In genomic region chr18:658947-659533, GRCh38 we compare ENCODE assay signal across 8 cellular contexts.
DNase-seq lines count a peak whose midpoint lies in the region; TF ChIP-seq lines count a peak whose summit lies in the region.

No MANE protein-coding gene starts in this region.

- H3K36me3 ChIP-seq in mucosa of rectum (ENCODE audit: control insufficient read depth in 2 of 2, insufficient read depth in 2 of 2, low read length in 2 of 2): peaks cover 0 to 2% of the 10 kb centered on the region in 2 donors

- H3K9me3 ChIP-seq in mucosa of rectum (ENCODE audit: control insufficient read depth in 2 of 2, low read length in 2 of 2): no peaks in the 10 kb centered on the region

- in situ Hi-C loops in astrocyte of the cerebellum (cut with HindIII; ENCODE audit: low sequenced_read_pairs): no loop called here

- H3K27me3 ChIP-seq in HL-60 (ENCODE audit: insufficient read depth, poor library complexity, severe bottlenecking): no peaks in the 10 kb centered on the region
- peaks cover 0 to 2% of the 10 kb centered on the region in 2 donors for H3K27me3 ChIP-seq in mucosa of rectum (ENCODE audit: control insufficient read depth in 2 of 2, insufficient read depth in 2 of 2, low read length in 2 of 2)

- peak overlapping the region in 1 of 2 donors; percentile 56 for H3K9ac ChIP-seq in mucosa of rectum (ENCODE audit: low read depth in 1 of 2, low read length in 2 of 2)

- TF ChIP-seq CTCF in AG09309 (IDR thresholded peaks at IDR 0.05; ENCODE audit: control insufficient read depth, insufficient read depth, low read depth, low read length, missing control alignments): no peak
- TF ChIP-seq CTCF in HL-60 (IDR thresholded peaks at IDR 0.05; ENCODE audit: insufficient read depth, low read length): no peak
- TF ChIP-seq CTCF in astrocyte of the cerebellum (IDR thresholded peaks at IDR 0.05; ENCODE audit: low read depth, low read length, missing control alignments): no peak

- peak overlapping the region; percentile 99 for H3K27ac ChIP-seq in HL-60 (replicated peaks)
- no peak overlapping the region for H3K27ac ChIP-seq in mucosa of rectum (ENCODE audit: low read depth in 2 of 2, low read length in 2 of 2)

- DNase-seq in AG09309 (ENCODE audit: low read depth): no peak
- no peak for DNase-seq in HL-60 (ENCODE audit: low read depth in 1 of 2, low spot score in 1 of 2)
- DNase-seq in astrocyte of the cerebellum (ENCODE audit: low read depth): no peak
- DNase-seq in NCI-H526 treated with DMSO at 0.1 percent for 48 hours (lab: John Stamatoyannopoulos, UW): no peak
- DNase-seq in stimulated activated naive CD4-positive, alpha-beta T cell treated with Interleukin-2 at 50 U/mL for 16 hours (lab: John Stamatoyannopoulos, UW): no peak
- DNase-seq in DMS53 treated with DMSO at 0.1 percent for 48 hours (lab: John Stamatoyannopoulos, UW; ENCODE audit: unreplicated experiment): no peak
- no peak for DNase-seq in GM19238 (ENCODE audit: insufficient read length, low spot score)

- H3K4me1 ChIP-seq in mucosa of rectum (ENCODE audit: control insufficient read depth in 2 of 2, insufficient read depth in 2 of 2, low read length in 2 of 2): peaks cover 3 to 8% of the 10 kb centered on the region in 2 donors

- H3K4me3 ChIP-seq in AG09309 (ENCODE audit: control insufficient read depth, low read depth, low read length) (peak overlapping the region; percentile 80), HL-60 (replicated peaks; ENCODE audit: insufficient read depth, low read length) (peak overlapping the region; percentile 79), astrocyte of the cerebellum (ENCODE audit: low read depth, low read length) (peak overlapping the region; percentile 90), mucosa of rectum (ENCODE audit: low read length in 2 of 2) (peak overlapping the region; percentile 71 to 83)
